25 cellular contexts compared by ENCODE assay signal in genomic region chr13:49370390-49370789, GRCh38.
DNase-seq lines count a peak whose midpoint lies in the region; ATAC-seq and TF ChIP-seq lines count a peak whose summit lies in the region.
"Had no signal": no experiment of that assay in that cellular context is flagged by ENCODE, and none has a peak within 500 bp of the region (broad histone marks: within the 10 kb centered on the region; RNA-seq: fewer than 3 reads in every experiment).

No MANE protein-coding gene starts in this region.

- peaks cover 40% of the 10 kb centered on the region for H3K4me1 Mint-ChIP-seq in brain
- H3K4me1 Mint-ChIP-seq in osteocyte (ENCODE audit: unreplicated experiment) = peaks cover 65% of the 10 kb centered on the region
- peaks cover 2% of the 10 kb centered on the region for H3K4me1 Mint-ChIP-seq in endothelial cell (ENCODE audit: unreplicated experiment)

- in situ Hi-C loops in IMR-90 (cut with MboI; ENCODE audit: low sequenced_read_pairs) = no loop called here

- 0 out of 2 replicates have a peak overlapping the region, but pooled peaks have one; percentile 37 for H3K14ac ChIP-seq in IMR-90 (replicated peaks; ENCODE audit: low read depth, low read length)

- no peak overlapping the region for H2AFZ ChIP-seq in IMR-90 (replicated peaks; ENCODE audit: low read length, poor library complexity)
- H2AFZ ChIP-seq: hepatocyte had no signal

- no peak overlapping the region for H2BK120ac ChIP-seq in IMR-90 (ENCODE audit: low read depth, low read length)

- intact Hi-C loops in IMR-90 (cut with micrococcal nuclease) (loop anchor here (5.0 kb wide), 1 partner anchor 58 kb away; no protein-coding TSS in a partner anchor), spleen (cut with DNase I; ENCODE audit: low total_unique reads) (no loop called here)

- H3K27ac Mint-ChIP-seq in brain (peak overlapping the region; percentile 59 to 82 (median 75)), osteocyte (ENCODE audit: unreplicated experiment) (peak overlapping the region; percentile 23), endothelial cell (ENCODE audit: unreplicated experiment) (no peak overlapping the region)
- H3K27ac Mint-ChIP-seq: activated B cell treated with CpG ODN at 0.5 μM for 24 hours; activated CD4-positive, alpha-beta memory T cell treated with anti-CD3 and anti-CD28 coated beads for 36 hours; activated naive CD8-positive, alpha-beta T cell treated with anti-CD3 and anti-CD28 coated beads for 36 hours; stimulated activated naive CD8-positive, alpha-beta T cell treated with anti-CD3 and anti-CD28 coated beads, Interleukin-15, Interleukin-2, amounts not matched to agents 100 ng/mL and 50 ng/mL, for 24 hours had no signal

- H3K4me3 Mint-ChIP-seq in brain (no peak overlapping the region), osteocyte (ENCODE audit: unreplicated experiment) (no peak overlapping the region), endothelial cell (ENCODE audit: unreplicated experiment) (no peak overlapping the region)
- H3K4me3 Mint-ChIP-seq: activated B cell treated with CpG ODN at 0.5 μM for 24 hours; activated CD4-positive, alpha-beta memory T cell treated with anti-CD3 and anti-CD28 coated beads for 36 hours; activated naive CD8-positive, alpha-beta T cell treated with anti-CD3 and anti-CD28 coated beads for 36 hours; stimulated activated naive CD8-positive, alpha-beta T cell treated with anti-CD3 and anti-CD28 coated beads, Interleukin-15, Interleukin-2, amounts not matched to agents 100 ng/mL and 50 ng/mL, for 24 hours had no signal

- no peak overlapping the region for H2AK5ac ChIP-seq in IMR-90 (ENCODE audit: low read depth, low read length)

- no peak overlapping the region for H2AK9ac ChIP-seq in IMR-90 (replicated peaks; ENCODE audit: low read depth, low read length, poor library complexity)

- TF ChIP-seq CTCF in IMR-90 (conservative IDR thresholded peaks at IDR 0.05; ENCODE audit: low read depth, low read length) (no peak), brain (conservative IDR thresholded peaks at IDR 0.05) (no peak), osteocyte (IDR thresholded peaks at IDR 0.05) (no peak), endothelial cell (IDR thresholded peaks at IDR 0.05; ENCODE audit: unreplicated experiment) (no peak), spleen (IDR thresholded peaks at IDR 0.05 in 8 of 11, conservative IDR thresholded peaks at IDR 0.05 in 3 of 11) (no peak)

- H3K23ac ChIP-seq in IMR-90 (ENCODE audit: low read depth, low read length) = no peak overlapping the region

- H3K4me1 ChIP-seq in IMR-90 (ENCODE audit: control insufficient read depth, insufficient read depth, low read length) = peaks cover 11% of the 10 kb centered on the region
- H3K4me1 ChIP-seq in spleen = peaks cover 0 to 16% (median 3%) of the 10 kb centered on the region in 6 donors

- H4K5ac ChIP-seq in IMR-90 (ENCODE audit: low read depth, low read length) = peak overlapping the region; percentile 58; the same call in 1 of the 2 replicates

- H3K36me3 ChIP-seq in IMR-90 (ENCODE audit: control insufficient read depth, insufficient read depth, low read length) (no peaks in the 10 kb centered on the region), spleen (no peaks in the 10 kb centered on the region)
- H3K36me3 ChIP-seq: neutrophil, transverse colon had no signal

- TF ChIP-seq POLR2A in IMR-90 (IDR thresholded peaks at IDR 0.05; ENCODE audit: low read depth, low read length) (no peak), spleen (IDR thresholded peaks at IDR 0.05) (no peak)

- no TSS peak for BruUV-seq in IMR-90 (replicated peaks; lab: Mats Ljungman, UMichigan)

- H3K27ac ChIP-seq in IMR-90 (ENCODE audit: insufficient read depth, low read length) (no peak overlapping the region), spleen (no peak overlapping the region)
- H3K27ac ChIP-seq: hepatocyte, HL-60, neutrophil had no signal

- no peak for TF ChIP-seq RAD21 in IMR-90 (IDR thresholded peaks at IDR 0.05; ENCODE audit: low read length)

- H2BK15ac ChIP-seq in IMR-90 (ENCODE audit: low read depth, low read length) = no peak overlapping the region

- no peak overlapping the region for H4K91ac ChIP-seq in IMR-90 (ENCODE audit: insufficient read depth, low read depth, low read length)

- ATAC-seq in IMR-90 (ENCODE audit: low read depth) = no peak
- ATAC-seq in GM21717 (IDR thresholded peaks at IDR 0.05; ENCODE audit: unreplicated experiment) = no peak

- no peak overlapping the region for H2BK20ac ChIP-seq in IMR-90 (ENCODE audit: low read depth, low read length)

- POLR2A ChIA-PET in IMR-90 (lab: Charles Lee; ENCODE audit: unreplicated experiment) = no interaction called here

- H3K4me3 ChIP-seq in IMR-90 (ENCODE audit: insufficient read depth, low read depth, low read length) = no peak overlapping the region
- no peak overlapping the region for H3K4me3 ChIP-seq in spleen
- H3K4me3 ChIP-seq: hepatocyte, lung, MG63, transverse colon had no signal

- H3K56ac ChIP-seq in IMR-90 (ENCODE audit: extremely low read depth, insufficient read depth, low read length) = no peak overlapping the region

- WGBS in IMR-90 (ENCODE audit: extremely low coverage in 2 of 2, insufficient read length in 1 of 2), 2 experiments = no CpG with 5 or more reads among the region's 2 CpGs
- WGBS in spleen, 5 donors = 82 to 87% (median 84%) methylated on average over 2 of the region's 2 CpGs

- DNase-seq in NCI-H146 (lab: John Stamatoyannopoulos, UW) = peak; percentile 39
- no peak for DNase-seq in NCI-H146 treated with DMSO at 0.1 percent for 48 hours (lab: John Stamatoyannopoulos, UW; ENCODE audit: unreplicated experiment)
- no peak for DNase-seq in IMR-90
- no peak for DNase-seq in osteocyte (ENCODE audit: extremely low spot score, unreplicated experiment)
- DNase-seq in endothelial cell (ENCODE audit: low spot score) = no peak
- DNase-seq in spleen = no peak
- DNase-seq: 8988T; activated B cell treated with CpG ODN at 0.5 μM for 24 hours; activated CD4-positive, alpha-beta memory T cell treated with anti-CD3 and anti-CD28 coated beads for 36 hours; activated naive CD8-positive, alpha-beta T cell treated with anti-CD3 and anti-CD28 coated beads for 36 hours; AML-193; EL; foreskin fibroblast; MG63; NCI-H1417 treated with DMSO at 0.1 percent for 48 hours; stimulated activated CD4-positive, alpha-beta T cell treated with anti-CD3 and anti-CD28 coated beads, Interleukin-4, amount 100 ng/mL, for 4 hours; T1000; transverse colon had no signal

- dilution Hi-C loops in IMR-90 (cut with HindIII; ENCODE audit: low sequenced_read_pairs, unreplicated experiment) = no loop called here

- no peak overlapping the region for H3K18ac ChIP-seq in IMR-90 (ENCODE audit: low read depth, low read length)

- H2BK5ac ChIP-seq in IMR-90 (ENCODE audit: low read depth, low read length, poor library complexity, severe bottlenecking) = no peak overlapping the region

- no peak overlapping the region for H3K4me2 ChIP-seq in IMR-90 (ENCODE audit: low read depth, low read length)
- H3K4me2 ChIP-seq: hepatocyte had no signal

- H4K8ac ChIP-seq in IMR-90 (ENCODE audit: low read depth in 2 of 2, low read length in 2 of 2) = no peak overlapping the region

- H3K27me3 Mint-ChIP-seq in brain (no peaks in the 10 kb centered on the region), osteocyte (ENCODE audit: unreplicated experiment) (no peaks in the 10 kb centered on the region), endothelial cell (ENCODE audit: unreplicated experiment) (no peaks in the 10 kb centered on the region)
- H3K27me3 Mint-ChIP-seq: activated B cell treated with CpG ODN at 0.5 μM for 24 hours had no signal

- no peak overlapping the region for H3K4ac ChIP-seq in IMR-90 (ENCODE audit: low read depth, low read length)

- CTCF ChIA-PET in IMR-90 (lab: Yijun Ruan, JAX) = no interaction called here

- no peaks in the 10 kb centered on the region for H3K27me3 ChIP-seq in IMR-90 (ENCODE audit: control insufficient read depth, insufficient read depth, low read length)
- H3K27me3 ChIP-seq in spleen (replicated peaks in 1 of 7) = no peaks in the 10 kb centered on the region
- H3K27me3 ChIP-seq: hepatocyte, MG63, neutrophil, transverse colon had no signal

- H3K9ac ChIP-seq in IMR-90 (ENCODE audit: low read depth, low read length) = no peak overlapping the region

- H3K9me3 ChIP-seq in IMR-90 (ENCODE audit: control insufficient read depth, insufficient read depth, low read length) = no peaks in the 10 kb centered on the region
- H3K9me3 ChIP-seq in spleen = peaks cover 0 to under 1% (median 0%) of the 10 kb centered on the region in 8 donors
- H3K9me3 ChIP-seq: MG63, neutrophil, transverse colon had no signal

- no peaks in the 10 kb centered on the region for H3K79me1 ChIP-seq in IMR-90 (ENCODE audit: low read depth in 1 of 2, low read length in 2 of 2)

- H3K9me1 ChIP-seq in IMR-90 (ENCODE audit: insufficient read depth, low read length) = 0 out of 2 replicates have a peak, but pooled peaks cover 3% of the 10 kb centered on the region

- H4K20me1 ChIP-seq in IMR-90 (ENCODE audit: insufficient read depth, low read length) = no peaks in the 10 kb centered on the region

- H3K9me3 Mint-ChIP-seq in brain (peaks cover 0 to 7% (median 5%) of the 10 kb centered on the region in 5 experiments), osteocyte (ENCODE audit: unreplicated experiment) (peaks cover 4% of the 10 kb centered on the region), endothelial cell (ENCODE audit: unreplicated experiment) (no peaks in the 10 kb centered on the region)
- H3K9me3 Mint-ChIP-seq: activated B cell treated with CpG ODN at 0.5 μM for 24 hours; activated CD4-positive, alpha-beta memory T cell treated with anti-CD3 and anti-CD28 coated beads for 36 hours; activated naive CD8-positive, alpha-beta T cell treated with anti-CD3 and anti-CD28 coated beads for 36 hours; stimulated activated naive CD8-positive, alpha-beta T cell treated with anti-CD3 and anti-CD28 coated beads, Interleukin-15, Interleukin-2, amounts not matched to agents 100 ng/mL and 50 ng/mL, for 24 hours had no signal

- H3K36me3 Mint-ChIP-seq in brain = peaks cover 17% of the 10 kb centered on the region
- H3K36me3 Mint-ChIP-seq in osteocyte (ENCODE audit: unreplicated experiment) = no peaks in the 10 kb centered on the region
- H3K36me3 Mint-ChIP-seq in endothelial cell (ENCODE audit: low read depth, unreplicated experiment) = no peaks in the 10 kb centered on the region

TF ChIP-seq in IMR-90, 13 proteins besides CTCF, POLR2A, EP300 and RAD21:
- TF ChIP-seq BHLHE40 (IDR thresholded peaks at IDR 0.05; ENCODE audit: low read depth, low read length) (no peak), CHD1 (IDR thresholded peaks at IDR 0.05; ENCODE audit: low read depth, low read length) (no peak), ELK1 (IDR thresholded peaks at IDR 0.05; ENCODE audit: borderline replicate concordance, low read depth, low read length) (no peak)
